13 cellular contexts compared by ENCODE assay signal in the genomic region with DNA sequence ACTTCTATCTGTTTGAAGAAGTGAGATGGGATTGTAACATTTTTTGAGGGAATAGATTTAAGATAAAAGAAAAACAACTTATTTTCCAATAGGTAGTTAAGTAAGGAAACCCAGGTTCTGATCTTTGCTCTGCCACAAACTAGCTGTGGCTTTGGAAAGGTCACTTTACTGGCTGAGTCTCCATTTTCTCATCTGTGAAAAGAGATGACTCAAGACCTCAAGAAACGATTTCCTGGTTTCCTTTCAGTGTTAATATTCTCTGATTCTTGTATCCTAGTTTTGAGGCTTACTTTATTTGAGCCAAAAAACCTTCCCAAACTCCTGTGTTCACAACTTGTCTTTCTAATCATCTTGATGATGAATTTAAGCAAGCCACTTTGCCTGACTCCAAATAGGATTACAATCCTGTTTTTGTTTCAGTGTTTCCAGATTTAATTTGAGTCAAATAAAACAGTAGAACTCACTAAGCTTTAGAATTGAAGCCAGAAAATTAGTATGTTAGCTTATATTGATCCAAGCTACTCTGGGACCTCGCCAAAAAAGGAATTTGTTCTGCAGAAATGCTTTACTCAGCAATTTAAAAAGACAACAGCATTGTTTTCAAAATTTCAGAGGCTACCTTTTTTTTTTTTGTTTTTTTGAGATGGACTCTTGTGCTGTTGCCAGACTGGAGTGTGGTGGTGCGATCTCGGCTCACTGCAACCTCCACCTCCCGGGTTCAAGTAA. TPM values are rescaled to one million over a fixed set of nuclear protein-coding genes. Genes with fewer than 3 reads are reported as not detected.
DNase-seq lines count a peak whose midpoint lies in the region; ATAC-seq and TF ChIP-seq lines count a peak whose summit lies in the region.
"Had no signal": no experiment of that assay in that cellular context is flagged by ENCODE, and none has a peak within 500 bp of the region (broad histone marks: within the 10 kb centered on the region; RNA-seq: fewer than 3 reads in every experiment).

No MANE protein-coding gene starts in this region.

- POLR2A ChIA-PET in PC-9 (lab: Charles Lee; ENCODE audit: unreplicated experiment), result interaction anchor here (0.6 kb wide), 1 partner anchor 36 kb away, joined by 7 read pairs; no protein-coding TSS in a partner anchor

- H2AFZ ChIP-seq in PC-9, result peak overlapping the region; percentile 71

- no peaks in the 10 kb centered on the region for H3K36me3 ChIP-seq in PC-9 (ENCODE audit: low read depth)

- H3K27me3 ChIP-seq in PC-9 (ENCODE audit: insufficient read depth, low read depth), result no peaks in the 10 kb centered on the region
- H3K27me3 ChIP-seq: SJCRH30 had no signal

- no peak for TF ChIP-seq CTCF in PC-9 (conservative IDR thresholded peaks at IDR 0.05)

- H3K4me1 ChIP-seq in PC-9 (replicated peaks; ENCODE audit: insufficient read depth), result peaks cover 18% of the 10 kb centered on the region

- no peak overlapping the region for H3K4me2 ChIP-seq in PC-9

- BruUV-seq in PC-9 (replicated peaks; lab: Mats Ljungman, UMichigan), result no TSS peak

- peak; percentile 76 for DNase-seq in ELR (ENCODE audit: low read depth)
- no peak for DNase-seq in PC-9
- peak; percentile 76 for DNase-seq in fibroblast of peridontal ligament (ENCODE audit: extremely low read depth)
- peak; percentile 84 for DNase-seq in renal cortical epithelial cell (ENCODE audit: low read depth)
- DNase-seq in middle frontal gyrus (ENCODE audit: extremely low spot score, low spot score), result no peak
- DNase-seq in left cardiac atrium, result no peak
- DNase-seq in DMS53 (lab: John Stamatoyannopoulos, UW), result no peak
- no peak for DNase-seq in dedifferentiated amniotic fluid mesenchymal stem cell (ENCODE audit: extremely low spot score)
- DNase-seq: effector CD4-positive, alpha-beta T cell; NCI-H1105 treated with DMSO at 0.1 percent for 48 hours; NCI-H524 treated with DMSO at 0.1 percent for 48 hours; SJCRH30 had no signal

- no peaks in the 10 kb centered on the region for H3K9me2 ChIP-seq in PC-9 (ENCODE audit: insufficient read depth)

- H3F3A ChIP-seq in PC-9 (ENCODE audit: insufficient read depth, low read depth), result peaks cover 6% of the 10 kb centered on the region; the same call in 1 of the 2 replicates

- intact Hi-C loops in PC-9 (cut with micrococcal nuclease; ENCODE audit: unreplicated experiment) (no loop called here), left cardiac atrium (cut with DNase I) (no loop called here)

- H3K9me3 ChIP-seq in PC-9 (ENCODE audit: insufficient read depth, low read depth), result peaks cover 4% of the 10 kb centered on the region; the same call in 1 of the 2 replicates
- H3K9me3 ChIP-seq: SJCRH30 had no signal

- no peak overlapping the region for H3K4me3 ChIP-seq in PC-9
- H3K4me3 ChIP-seq: SJCRH30 had no signal

- no peaks in the 10 kb centered on the region for H3K79me2 ChIP-seq in PC-9 (ENCODE audit: low read depth)

- CTCF ChIA-PET in PC-9 (lab: Charles Lee), result no interaction called here

- no peaks in the 10 kb centered on the region for H4K20me1 ChIP-seq in PC-9 (ENCODE audit: insufficient read depth)

- no peak overlapping the region for H3K27ac ChIP-seq in PC-9
- H3K27ac ChIP-seq: HL-60, SJCRH30 had no signal

- no peak for ATAC-seq in left cardiac atrium

RNA-seq across cellular contexts. Expression of gene ENPP1, which starts 51.1 kb away (rescaled TPM):
- total RNA-seq in PC-9 (2021) (3.0 and 4.1 TPM in 2 replicates), renal cortical epithelial cell (3.8 and 6.0 TPM in 2 replicates), left cardiac atrium (1 to 10 TPM; 3.9 to 6.9 TPM)

Comparison
In these comparisons a context has a peak if more than half of its experiments do, and no peak if none do; other contexts are left out.
1. DNase-seq: peak in ELR (single experiment), fibroblast of peridontal ligament (single experiment) and renal cortical epithelial cell (single experiment); none in PC-9 (0 of 2), middle frontal gyrus (single experiment), left cardiac atrium (single experiment), DMS53 (single experiment) and dedifferentiated amniotic fluid mesenchymal stem cell (single experiment).